8 cellular contexts compared by ENCODE assay signal in genomic region chr22:37746366-37747089, GRCh38. TPM values are rescaled to one million over a fixed set of nuclear protein-coding genes. Genes with fewer than 3 reads are reported as not detected.
DNase-seq lines count a peak whose midpoint lies in the region; ATAC-seq, FAIRE-seq and TF ChIP-seq lines count a peak whose summit lies in the region.

No MANE protein-coding gene starts in this region.

- no peak overlapping the region for H2AFZ ChIP-seq in endothelial cell of umbilical vein (ENCODE audit: low read depth, low read length)
- H2AFZ ChIP-seq in neural progenitor cell (replicated peaks): peak overlapping the region; percentile 84

- H3K27me3 Mint-ChIP-seq in T-helper 2 cell treated with Interferon-gamma antibody and Interleukin-4, amounts not matched to agents 5 μg/mL and 100 μg/mL, for 36 hours (ENCODE audit: low read depth): no peaks in the 10 kb centered on the region
- peaks cover 9% of the 10 kb centered on the region for H3K27me3 Mint-ChIP-seq in neural progenitor cell (ENCODE audit: insufficient read depth, low read depth)

- POLR2A ChIA-PET in endothelial cell of umbilical vein (lab: Charles Lee): no interaction called here

- peak; percentile 17 for DNase-seq in T-helper 2 cell treated with Interferon-gamma antibody and Interleukin-4, amounts not matched to agents 5 μg/mL and 100 μg/mL, for 36 hours (ENCODE audit: low spot score)
- DNase-seq in endothelial cell of umbilical vein (ENCODE audit: low read depth, low spot score) (peak; percentile 21), neural progenitor cell (ENCODE audit: low spot score) (peak; percentile 36), EL (no peak), NCI-H2196 (lab: John Stamatoyannopoulos, UW; ENCODE audit: unreplicated experiment) (no peak)
- DNase-seq in central memory CD4-positive, alpha-beta T cell: no peak

- peak overlapping the region; percentile 63 for H3K4me3 ChIP-seq in GM12875 (ENCODE audit: low read depth, low read length)
- peak overlapping the region; percentile 63 to 82 (median 77) for H3K4me3 ChIP-seq in endothelial cell of umbilical vein (replicated peaks in 1 of 3; ENCODE audit: insufficient read depth in 1 of 3, low read depth in 1 of 3, low read length in 3 of 3)
- H3K4me3 ChIP-seq in neural progenitor cell: peak overlapping the region; percentile 100

- peak overlapping the region; percentile 90 for H3K27ac Mint-ChIP-seq in T-helper 2 cell treated with Interferon-gamma antibody and Interleukin-4, amounts not matched to agents 5 μg/mL and 100 μg/mL, for 36 hours
- peak overlapping the region; percentile 86 for H3K27ac Mint-ChIP-seq in neural progenitor cell

- no peak for TF ChIP-seq POLR2A in endothelial cell of umbilical vein (IDR thresholded peaks at IDR 0.05; ENCODE audit: low read depth, low read length)

- peaks cover 17% of the 10 kb centered on the region for H3K4me1 Mint-ChIP-seq in T-helper 2 cell treated with Interferon-gamma antibody and Interleukin-4, amounts not matched to agents 5 μg/mL and 100 μg/mL, for 36 hours (ENCODE audit: low read depth)
- peaks cover 45% of the 10 kb centered on the region for H3K4me1 Mint-ChIP-seq in neural progenitor cell

- H3K79me2 ChIP-seq in endothelial cell of umbilical vein (ENCODE audit: control insufficient read depth, insufficient read depth, low read length) (peaks cover 53% of the 10 kb centered on the region), neural progenitor cell (ENCODE audit: low read depth) (peaks cover 52% of the 10 kb centered on the region)

- H3K27ac ChIP-seq in endothelial cell of umbilical vein (ENCODE audit: insufficient read depth, low read depth, low read length) (peak overlapping the region; percentile 89), neural progenitor cell (no peak overlapping the region)

- TF ChIP-seq CTCF in GM12875 (IDR thresholded peaks at IDR 0.05; ENCODE audit: borderline replicate concordance, insufficient read depth, low read depth, low read length) (no peak), endothelial cell of umbilical vein (IDR thresholded peaks at IDR 0.05; ENCODE audit: extremely low read depth in 1 of 2, insufficient read depth in 1 of 2, low read depth in 1 of 2, low read length in 2 of 2) (no peak), neural progenitor cell (IDR thresholded peaks at IDR 0.05) (peak; percentile 5)

- peaks cover 0 to 3% of the 10 kb centered on the region in 2 experiments for H3K36me3 ChIP-seq in endothelial cell of umbilical vein (ENCODE audit: control insufficient read depth in 2 of 2, extremely low read depth in 1 of 2, insufficient read depth in 2 of 2, low read length in 2 of 2)
- H3K36me3 ChIP-seq in neural progenitor cell: no peaks in the 10 kb centered on the region

- H3F3A ChIP-seq in neural progenitor cell (ENCODE audit: low read depth): peaks cover 35% of the 10 kb centered on the region

- H3K4me2 ChIP-seq in endothelial cell of umbilical vein (ENCODE audit: insufficient read depth, low read length): peak overlapping the region; percentile 84
- H3K4me2 ChIP-seq in neural progenitor cell: peak overlapping the region; percentile 99

- H3K9ac ChIP-seq in endothelial cell of umbilical vein (replicated peaks; ENCODE audit: extremely low read depth, insufficient read depth, low read length) (peak overlapping the region; percentile 92), neural progenitor cell (peak overlapping the region; percentile 91)

- peak overlapping the region; percentile 94 for H3K4me3 Mint-ChIP-seq in T-helper 2 cell treated with Interferon-gamma antibody and Interleukin-4, amounts not matched to agents 5 μg/mL and 100 μg/mL, for 36 hours
- H3K4me3 Mint-ChIP-seq in neural progenitor cell: peak overlapping the region; percentile 94

- no peaks in the 10 kb centered on the region for H3K9me3 Mint-ChIP-seq in T-helper 2 cell treated with Interferon-gamma antibody and Interleukin-4, amounts not matched to agents 5 μg/mL and 100 μg/mL, for 36 hours
- H3K9me3 Mint-ChIP-seq in neural progenitor cell: no peaks in the 10 kb centered on the region

- ATAC-seq in HG02642 (IDR thresholded peaks at IDR 0.05; ENCODE audit: poor library complexity, unreplicated experiment): peak; percentile 35

- H3K9me1 ChIP-seq in endothelial cell of umbilical vein (replicated peaks; ENCODE audit: control insufficient read depth, extremely low read depth, insufficient read depth, low read length): no peaks in the 10 kb centered on the region

- FAIRE-seq in endothelial cell of umbilical vein (lab: Jason Lieb, UNC): peak; percentile 18

- H4K20me1 ChIP-seq in endothelial cell of umbilical vein (replicated peaks; ENCODE audit: control insufficient read depth, extremely low read depth, insufficient read depth, low read length) (no peaks in the 10 kb centered on the region), neural progenitor cell (ENCODE audit: low read depth) (peaks cover 52% of the 10 kb centered on the region)

- peaks cover 2% of the 10 kb centered on the region for H3K36me3 Mint-ChIP-seq in T-helper 2 cell treated with Interferon-gamma antibody and Interleukin-4, amounts not matched to agents 5 μg/mL and 100 μg/mL, for 36 hours (ENCODE audit: low read depth)
- no peaks in the 10 kb centered on the region for H3K36me3 Mint-ChIP-seq in neural progenitor cell

- H3K4me1 ChIP-seq in endothelial cell of umbilical vein (ENCODE audit: control insufficient read depth, extremely low read depth, insufficient read depth, low read length) (peaks cover 55% of the 10 kb centered on the region), neural progenitor cell (peaks cover 23% of the 10 kb centered on the region)

- intact Hi-C loops in endothelial cell of umbilical vein (cut with micrococcal nuclease): loop anchor here (1.0 to 5.0 kb wide), 3 partner anchors 50 to 139 kb away; partner anchors contain the start of genes GCAT and GGA1

- H3K9me3 ChIP-seq in endothelial cell of umbilical vein (replicated peaks; ENCODE audit: control insufficient read depth, insufficient read depth, low read length) (no peaks in the 10 kb centered on the region), neural progenitor cell (ENCODE audit: low read depth) (no peaks in the 10 kb centered on the region)

- H3K27me3 ChIP-seq in endothelial cell of umbilical vein (ENCODE audit: control insufficient read depth in 2 of 2, insufficient read depth in 2 of 2, low read length in 2 of 2) (no peaks in the 10 kb centered on the region), neural progenitor cell (no peaks in the 10 kb centered on the region)

- BruUV-seq in endothelial cell of umbilical vein (replicated peaks; lab: Mats Ljungman, UMichigan): no TSS peak

- CTCF ChIA-PET in endothelial cell of umbilical vein (lab: Charles Lee): no interaction called here

- dilution Hi-C loops in endothelial cell of umbilical vein (cut with MboI; ENCODE audit: extremely low pct_ligation_motif_present, low sequenced_read_pairs): no loop called here

TF ChIP-seq in endothelial cell of umbilical vein, 7 proteins besides CTCF, POLR2A, EP300 and RAD21:
- no peak for TF ChIP-seq GATA2 (IDR thresholded peaks at IDR 0.05; ENCODE audit: insufficient read depth, insufficient read length, low read depth, low read length)
- no peak for TF ChIP-seq MAX (IDR thresholded peaks at IDR 0.05; ENCODE audit: insufficient read depth, insufficient read length)
- TF ChIP-seq FOS (IDR thresholded peaks at IDR 0.05; ENCODE audit: borderline replicate concordance, insufficient read depth, low read length): no peak
- TF ChIP-seq MYC (IDR thresholded peaks at IDR 0.05; ENCODE audit: low read depth, low read length): no peak
- TF ChIP-seq JUN (IDR thresholded peaks at IDR 0.05; ENCODE audit: borderline replicate concordance, insufficient read depth, insufficient read length, low read depth): no peak
- TF ChIP-seq POLR2AphosphoS5 (IDR thresholded peaks at IDR 0.05; ENCODE audit: insufficient read depth, low read depth, low read length): no peak
- no peak for TF ChIP-seq EZH2 (IDR thresholded peaks at IDR 0.05; ENCODE audit: borderline replicate concordance, low read depth, low read length, severe bottlenecking)
TF ChIP-seq in endothelial cell of umbilical vein: peak in this region for 0.

RNA-seq across cellular contexts. Expression of gene TRIOBP, which starts 49.7 kb away (rescaled TPM):
- total RNA-seq in endothelial cell of umbilical vein: 104 TPM in 2 replicates
- 53.8 and 60.6 TPM in 2 replicates for polyA plus RNA-seq in endothelial cell of umbilical vein
- 63.6 and 79.0 TPM in 2 replicates for polyA plus RNA-seq in endothelial cell of umbilical vein (2011; cell fraction: cytosol; rRNA removed)
- polyA plus RNA-seq in endothelial cell of umbilical vein (2011; cell fraction: nucleus; rRNA removed): 47.6 and 54.0 TPM in 2 replicates
- polyA plus RNA-seq in endothelial cell of umbilical vein (2012): 54.5 and 57.2 TPM in 2 replicates
- polyA minus RNA-seq in endothelial cell of umbilical vein: 107 and 137 TPM in 2 replicates
- 14.3 TPM for polyA minus RNA-seq in endothelial cell of umbilical vein (2011; cell fraction: cytosol; rRNA and poly(A)+ RNA removed)
- 37.7 and 39.5 TPM in 2 replicates for polyA minus RNA-seq in endothelial cell of umbilical vein (2011; cell fraction: nucleus; rRNA and poly(A)+ RNA removed)
- 25.2 and 51.0 TPM in 2 replicates for total RNA-seq in neural progenitor cell (ENCODE audit: low replicate concordance)

Comparison
In these comparisons a context has a peak if more than half of its experiments do, and no peak if none do; other contexts are left out.
1. DNase-seq: peak in T-helper 2 cell treated with Interferon-gamma antibody and Interleukin-4, amounts not matched to agents 5 μg/mL and 100 μg/mL, for 36 hours (single experiment), endothelial cell of umbilical vein (single experiment) and neural progenitor cell (single experiment); none in central memory CD4-positive, alpha-beta T cell (single experiment), EL (single experiment) and NCI-H2196 (single experiment).
2. Peak in every context shown above with its lines, with median percentiles within 50 percentile points of each other: H3K4me3 ChIP-seq.